Comparison of ENCODE assay signal across 7 cellular contexts in genomic region chr13:100262404-100262803, GRCh38.
"Had no signal": no experiment of that assay in that cellular context is flagged by ENCODE, and none has a peak within 500 bp of the region (broad histone marks: within the 10 kb centered on the region; RNA-seq: fewer than 3 reads in every experiment).

No MANE protein-coding gene starts in this region.

- DNase-seq: IMR-90, KBM-7, KG1 had no signal

- H3K4me3 ChIP-seq: K562 had no signal

- H3K27ac ChIP-seq: HL-60, KMS-11 had no signal

- H3K9ac ChIP-seq: KMS-11 had no signal

- ATAC-seq: K562 had no signal

- FAIRE-seq: HTR-8/SVneo, K562 had no signal

- H3K4me2 ChIP-seq: KMS-11 had no signal
